20 cellular contexts compared by ENCODE assay signal in genomic region chr22:27146871-27147591, GRCh38.
"Had no signal": no experiment of that assay in that cellular context is flagged by ENCODE, and none has a peak within 500 bp of the region (broad histone marks: within the 10 kb centered on the region; RNA-seq: fewer than 3 reads in every experiment).

No MANE protein-coding gene starts in this region.

- DNase-seq: activated CD4-positive, alpha-beta memory T cell treated with anti-CD3 and anti-CD28 coated beads for 36 hours; activated CD4-positive, alpha-beta T cell treated with anti-CD3 and anti-CD28 coated beads for 4 hours; activated gamma-delta T cell treated with Interleukin-2 at 50 U/mL for 16 hours; activated naive CD8-positive, alpha-beta T cell treated with anti-CD3 and anti-CD28 coated beads for 36 hours; activated T-cell treated with anti-CD3 and anti-CD28 coated beads for 4 hours; amniotic stem cell; foreskin melanocyte; kidney; left lung; mammary epithelial cell; stimulated activated CD4-positive, alpha-beta T cell treated with anti-CD3 and anti-CD28 coated beads, Interleukin-12 subunit alpha, Interleukin-12 subunit beta, amount 100 ng/mL, for 4 hours; stimulated activated CD4-positive, alpha-beta T cell treated with anti-CD3 and anti-CD28 coated beads, Interleukin-1b, Interleukin-23, amount 100 ng/mL, for 48 hours; stimulated activated naive CD4-positive, alpha-beta T cell treated with Interleukin-2 at 50 U/mL for 16 hours; thyroid gland had no signal

- H3K27me3 ChIP-seq: right atrium auricular region, thyroid gland had no signal

- H3K9me3 ChIP-seq: left lung, prostate gland, thyroid gland had no signal

- H3K4me3 Mint-ChIP-seq: activated CD4-positive, alpha-beta memory T cell treated with anti-CD3 and anti-CD28 coated beads for 36 hours; activated naive CD8-positive, alpha-beta T cell treated with anti-CD3 and anti-CD28 coated beads for 36 hours; activated T-helper 1 cell treated with anti-CD3 and anti-CD28 coated beads, Interleukin-12 subunit alpha, Interleukin-12 subunit beta, Interleukin-2, Interleukin-4 antibody, amounts not matched to agents 30 ng/mL and 10 ng/mL and 1 ng/mL, durations not matched to agents 14 hours and 24 hours and 36 hours; neural crest cell; WTC11 had no signal

- FAIRE-seq: kidney, TTC549 had no signal

- H3K4me1 Mint-ChIP-seq: WTC11 had no signal

- H3K9me3 Mint-ChIP-seq: activated CD4-positive, alpha-beta memory T cell treated with anti-CD3 and anti-CD28 coated beads for 36 hours had no signal

- H3K36me3 ChIP-seq: left lung, prostate gland, right atrium auricular region, thyroid gland had no signal

- H3K36me3 Mint-ChIP-seq: activated CD4-positive, alpha-beta memory T cell treated with anti-CD3 and anti-CD28 coated beads for 36 hours; WTC11 had no signal

- H3K27ac ChIP-seq: left lung, prostate gland, right atrium auricular region, thyroid gland had no signal

- H3K4me1 ChIP-seq: prostate gland had no signal

- H3K4me3 ChIP-seq: left lung, prostate gland, right atrium auricular region, thyroid gland had no signal

- ATAC-seq: left lung, WTC11 had no signal

- H3K27ac Mint-ChIP-seq: activated CD4-positive, alpha-beta memory T cell treated with anti-CD3 and anti-CD28 coated beads for 36 hours; activated naive CD8-positive, alpha-beta T cell treated with anti-CD3 and anti-CD28 coated beads for 36 hours; activated T-helper 1 cell treated with anti-CD3 and anti-CD28 coated beads, Interleukin-12 subunit alpha, Interleukin-12 subunit beta, Interleukin-2, Interleukin-4 antibody, amounts not matched to agents 30 ng/mL and 10 ng/mL and 1 ng/mL, durations not matched to agents 14 hours and 24 hours and 36 hours; WTC11 had no signal
